Comparison of ENCODE assay signal across 1 cellular context in the genomic region with DNA sequence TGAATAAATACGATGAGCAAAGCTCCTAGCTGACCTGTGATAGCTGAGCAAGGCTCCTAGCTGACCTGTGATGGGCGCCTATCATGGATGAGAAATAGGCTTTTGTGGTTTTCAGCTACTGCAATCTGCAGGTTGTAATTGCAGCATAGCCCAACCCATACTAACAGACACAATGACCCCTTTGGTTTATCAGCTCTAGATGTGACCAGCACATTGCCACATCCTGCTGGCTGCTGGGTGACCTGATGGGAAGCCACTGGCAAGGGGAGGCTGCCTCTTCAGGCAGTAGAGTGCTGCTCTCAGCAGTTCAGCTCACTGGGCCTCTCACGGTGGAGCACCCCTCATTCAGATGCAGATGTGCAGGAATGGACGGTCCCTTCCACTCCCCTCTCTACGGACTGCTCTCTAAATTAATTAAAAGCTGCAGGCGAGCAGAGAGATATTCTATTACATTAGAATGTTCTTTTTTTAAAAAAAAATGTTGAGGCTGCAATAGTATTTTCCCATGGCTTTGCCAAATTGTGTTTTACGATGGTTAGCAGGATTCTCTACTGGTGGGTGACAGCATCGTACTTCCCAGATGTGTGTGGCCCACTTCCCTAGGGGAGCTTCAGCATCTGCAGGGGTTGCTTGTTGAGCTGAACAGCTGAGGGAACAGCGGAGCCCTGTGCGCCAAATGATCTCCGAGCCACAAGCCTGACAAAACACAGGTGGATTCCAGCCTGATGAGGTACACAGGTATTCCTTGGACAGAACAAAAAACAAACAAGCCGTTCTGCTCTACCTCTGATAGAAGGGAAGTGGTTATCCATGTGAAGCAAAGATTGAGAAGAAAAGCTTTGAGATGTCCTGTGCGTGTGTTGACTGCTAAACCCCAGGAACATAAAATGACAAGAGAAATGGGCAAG.
TF ChIP-seq lines count a peak whose summit lies in the region.

No MANE protein-coding gene starts in this region.

TF ChIP-seq in K562, 482 proteins besides CTCF, POLR2A, EP300 and RAD21 (continued from another document and continues in another):
- TF ChIP-seq, protein P1, sequence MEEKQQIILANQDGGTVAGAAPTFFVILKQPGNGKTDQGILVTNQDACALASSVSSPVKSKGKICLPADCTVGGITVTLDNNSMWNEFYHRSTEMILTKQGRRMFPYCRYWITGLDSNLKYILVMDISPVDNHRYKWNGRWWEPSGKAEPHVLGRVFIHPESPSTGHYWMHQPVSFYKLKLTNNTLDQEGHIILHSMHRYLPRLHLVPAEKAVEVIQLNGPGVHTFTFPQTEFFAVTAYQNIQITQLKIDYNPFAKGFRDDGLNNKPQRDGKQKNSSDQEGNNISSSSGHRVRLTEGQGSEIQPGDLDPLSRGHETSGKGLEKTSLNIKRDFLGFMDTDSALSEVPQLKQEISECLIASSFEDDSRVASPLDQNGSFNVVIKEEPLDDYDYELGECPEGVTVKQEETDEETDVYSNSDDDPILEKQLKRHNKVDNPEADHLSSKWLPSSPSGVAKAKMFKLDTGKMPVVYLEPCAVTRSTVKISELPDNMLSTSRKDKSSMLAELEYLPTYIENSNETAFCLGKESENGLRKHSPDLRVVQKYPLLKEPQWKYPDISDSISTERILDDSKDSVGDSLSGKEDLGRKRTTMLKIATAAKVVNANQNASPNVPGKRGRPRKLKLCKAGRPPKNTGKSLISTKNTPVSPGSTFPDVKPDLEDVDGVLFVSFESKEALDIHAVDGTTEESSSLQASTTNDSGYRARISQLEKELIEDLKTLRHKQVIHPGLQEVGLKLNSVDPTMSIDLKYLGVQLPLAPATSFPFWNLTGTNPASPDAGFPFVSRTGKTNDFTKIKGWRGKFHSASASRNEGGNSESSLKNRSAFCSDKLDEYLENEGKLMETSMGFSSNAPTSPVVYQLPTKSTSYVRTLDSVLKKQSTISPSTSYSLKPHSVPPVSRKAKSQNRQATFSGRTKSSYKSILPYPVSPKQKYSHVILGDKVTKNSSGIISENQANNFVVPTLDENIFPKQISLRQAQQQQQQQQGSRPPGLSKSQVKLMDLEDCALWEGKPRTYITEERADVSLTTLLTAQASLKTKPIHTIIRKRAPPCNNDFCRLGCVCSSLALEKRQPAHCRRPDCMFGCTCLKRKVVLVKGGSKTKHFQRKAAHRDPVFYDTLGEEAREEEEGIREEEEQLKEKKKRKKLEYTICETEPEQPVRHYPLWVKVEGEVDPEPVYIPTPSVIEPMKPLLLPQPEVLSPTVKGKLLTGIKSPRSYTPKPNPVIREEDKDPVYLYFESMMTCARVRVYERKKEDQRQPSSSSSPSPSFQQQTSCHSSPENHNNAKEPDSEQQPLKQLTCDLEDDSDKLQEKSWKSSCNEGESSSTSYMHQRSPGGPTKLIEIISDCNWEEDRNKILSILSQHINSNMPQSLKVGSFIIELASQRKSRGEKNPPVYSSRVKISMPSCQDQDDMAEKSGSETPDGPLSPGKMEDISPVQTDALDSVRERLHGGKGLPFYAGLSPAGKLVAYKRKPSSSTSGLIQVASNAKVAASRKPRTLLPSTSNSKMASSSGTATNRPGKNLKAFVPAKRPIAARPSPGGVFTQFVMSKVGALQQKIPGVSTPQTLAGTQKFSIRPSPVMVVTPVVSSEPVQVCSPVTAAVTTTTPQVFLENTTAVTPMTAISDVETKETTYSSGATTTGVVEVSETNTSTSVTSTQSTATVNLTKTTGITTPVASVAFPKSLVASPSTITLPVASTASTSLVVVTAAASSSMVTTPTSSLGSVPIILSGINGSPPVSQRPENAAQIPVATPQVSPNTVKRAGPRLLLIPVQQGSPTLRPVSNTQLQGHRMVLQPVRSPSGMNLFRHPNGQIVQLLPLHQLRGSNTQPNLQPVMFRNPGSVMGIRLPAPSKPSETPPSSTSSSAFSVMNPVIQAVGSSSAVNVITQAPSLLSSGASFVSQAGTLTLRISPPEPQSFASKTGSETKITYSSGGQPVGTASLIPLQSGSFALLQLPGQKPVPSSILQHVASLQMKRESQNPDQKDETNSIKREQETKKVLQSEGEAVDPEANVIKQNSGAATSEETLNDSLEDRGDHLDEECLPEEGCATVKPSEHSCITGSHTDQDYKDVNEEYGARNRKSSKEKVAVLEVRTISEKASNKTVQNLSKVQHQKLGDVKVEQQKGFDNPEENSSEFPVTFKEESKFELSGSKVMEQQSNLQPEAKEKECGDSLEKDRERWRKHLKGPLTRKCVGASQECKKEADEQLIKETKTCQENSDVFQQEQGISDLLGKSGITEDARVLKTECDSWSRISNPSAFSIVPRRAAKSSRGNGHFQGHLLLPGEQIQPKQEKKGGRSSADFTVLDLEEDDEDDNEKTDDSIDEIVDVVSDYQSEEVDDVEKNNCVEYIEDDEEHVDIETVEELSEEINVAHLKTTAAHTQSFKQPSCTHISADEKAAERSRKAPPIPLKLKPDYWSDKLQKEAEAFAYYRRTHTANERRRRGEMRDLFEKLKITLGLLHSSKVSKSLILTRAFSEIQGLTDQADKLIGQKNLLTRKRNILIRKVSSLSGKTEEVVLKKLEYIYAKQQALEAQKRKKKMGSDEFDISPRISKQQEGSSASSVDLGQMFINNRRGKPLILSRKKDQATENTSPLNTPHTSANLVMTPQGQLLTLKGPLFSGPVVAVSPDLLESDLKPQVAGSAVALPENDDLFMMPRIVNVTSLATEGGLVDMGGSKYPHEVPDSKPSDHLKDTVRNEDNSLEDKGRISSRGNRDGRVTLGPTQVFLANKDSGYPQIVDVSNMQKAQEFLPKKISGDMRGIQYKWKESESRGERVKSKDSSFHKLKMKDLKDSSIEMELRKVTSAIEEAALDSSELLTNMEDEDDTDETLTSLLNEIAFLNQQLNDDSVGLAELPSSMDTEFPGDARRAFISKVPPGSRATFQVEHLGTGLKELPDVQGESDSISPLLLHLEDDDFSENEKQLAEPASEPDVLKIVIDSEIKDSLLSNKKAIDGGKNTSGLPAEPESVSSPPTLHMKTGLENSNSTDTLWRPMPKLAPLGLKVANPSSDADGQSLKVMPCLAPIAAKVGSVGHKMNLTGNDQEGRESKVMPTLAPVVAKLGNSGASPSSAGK (IDR thresholded peaks at IDR 0.05), result no peak
- TF ChIP-seq CHD1 (IDR thresholded peaks at IDR 0.05; ENCODE audit: low read length), result no peak
- no peak for TF ChIP-seq NR2C1 (IDR thresholded peaks at IDR 0.05)
- peak; percentile 54 for TF ChIP-seq NR2C1 (tag; IDR thresholded peaks at IDR 0.05)
- TF ChIP-seq ZZZ3 (IDR thresholded peaks at IDR 0.05), result no peak
- TF ChIP-seq PHB2 (IDR thresholded peaks at IDR 0.05; ENCODE audit: low read depth), result no peak
- TF ChIP-seq, protein P2, sequence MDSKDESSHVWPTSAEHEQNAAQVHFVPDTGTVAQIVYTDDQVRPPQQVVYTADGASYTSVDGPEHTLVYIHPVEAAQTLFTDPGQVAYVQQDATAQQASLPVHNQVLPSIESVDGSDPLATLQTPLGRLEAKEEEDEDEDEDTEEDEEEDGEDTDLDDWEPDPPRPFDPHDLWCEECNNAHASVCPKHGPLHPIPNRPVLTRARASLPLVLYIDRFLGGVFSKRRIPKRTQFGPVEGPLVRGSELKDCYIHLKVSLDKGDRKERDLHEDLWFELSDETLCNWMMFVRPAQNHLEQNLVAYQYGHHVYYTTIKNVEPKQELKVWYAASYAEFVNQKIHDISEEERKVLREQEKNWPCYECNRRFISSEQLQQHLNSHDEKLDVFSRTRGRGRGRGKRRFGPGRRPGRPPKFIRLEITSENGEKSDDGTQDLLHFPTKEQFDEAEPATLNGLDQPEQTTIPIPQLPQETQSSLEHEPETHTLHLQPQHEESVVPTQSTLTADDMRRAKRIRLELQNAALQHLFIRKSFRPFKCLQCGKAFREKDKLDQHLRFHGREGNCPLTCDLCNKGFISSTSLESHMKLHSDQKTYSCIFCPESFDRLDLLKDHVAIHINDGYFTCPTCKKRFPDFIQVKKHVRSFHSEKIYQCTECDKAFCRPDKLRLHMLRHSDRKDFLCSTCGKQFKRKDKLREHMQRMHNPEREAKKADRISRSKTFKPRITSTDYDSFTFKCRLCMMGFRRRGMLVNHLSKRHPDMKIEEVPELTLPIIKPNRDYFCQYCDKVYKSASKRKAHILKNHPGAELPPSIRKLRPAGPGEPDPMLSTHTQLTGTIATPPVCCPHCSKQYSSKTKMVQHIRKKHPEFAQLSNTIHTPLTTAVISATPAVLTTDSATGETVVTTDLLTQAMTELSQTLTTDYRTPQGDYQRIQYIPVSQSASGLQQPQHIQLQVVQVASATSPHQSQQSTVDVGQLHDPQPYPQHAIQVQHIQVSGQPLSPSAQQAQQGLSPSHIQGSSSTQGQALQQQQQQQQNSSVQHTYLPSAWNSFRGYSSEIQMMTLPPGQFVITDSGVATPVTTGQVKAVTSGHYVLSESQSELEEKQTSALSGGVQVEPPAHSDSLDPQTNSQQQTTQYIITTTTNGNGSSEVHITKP (IDR thresholded peaks at IDR 0.05; ENCODE audit: partially characterized antibody), result peak; percentile 72
- TF ChIP-seq POLR2H (tag; IDR thresholded peaks at IDR 0.05; ENCODE audit: low read depth), result no peak
- TF ChIP-seq ZBTB1 (CRISPR knock-in tag; IDR thresholded peaks at IDR 0.05; ENCODE audit: borderline replicate concordance, low read depth), result 0 out of 2 replicates have a peak, but pooled peaks have one; percentile 41
- no peak for TF ChIP-seq ZNF146 (CRISPR knock-in tag; IDR thresholded peaks at IDR 0.05; ENCODE audit: unreplicated experiment)
- TF ChIP-seq, protein P3, sequence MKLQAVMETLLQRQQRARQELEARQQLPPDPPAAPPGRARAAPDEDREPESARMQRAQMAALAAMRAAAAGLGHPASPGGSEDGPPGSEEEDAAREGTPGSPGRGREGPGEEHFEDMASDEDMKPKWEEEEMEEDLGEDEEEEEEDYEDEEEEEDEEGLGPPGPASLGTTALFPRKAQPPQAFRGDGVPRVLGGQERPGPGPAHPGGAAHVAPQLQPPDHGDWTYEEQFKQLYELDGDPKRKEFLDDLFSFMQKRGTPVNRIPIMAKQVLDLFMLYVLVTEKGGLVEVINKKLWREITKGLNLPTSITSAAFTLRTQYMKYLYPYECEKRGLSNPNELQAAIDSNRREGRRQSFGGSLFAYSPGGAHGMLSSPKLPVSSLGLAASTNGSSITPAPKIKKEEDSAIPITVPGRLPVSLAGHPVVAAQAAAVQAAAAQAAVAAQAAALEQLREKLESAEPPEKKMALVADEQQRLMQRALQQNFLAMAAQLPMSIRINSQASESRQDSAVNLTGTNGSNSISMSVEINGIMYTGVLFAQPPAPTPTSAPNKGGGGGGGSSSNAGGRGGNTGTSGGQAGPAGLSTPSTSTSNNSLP (IDR thresholded peaks at IDR 0.05; ENCODE audit: borderline replicate concordance, low read depth, low read length), result no peak
- TF ChIP-seq ZNF77 (CRISPR knock-in tag; IDR thresholded peaks at IDR 0.05), result no peak
- no peak for TF ChIP-seq HMG20B (CRISPR knock-in tag; IDR thresholded peaks at IDR 0.05)
- TF ChIP-seq TEAD4 (IDR thresholded peaks at IDR 0.05; ENCODE audit: low read length), result peak; percentile 62; the same call in 1 of the 2 replicates
- no peak for TF ChIP-seq TEAD4 (CRISPR knock-in tag; IDR thresholded peaks at IDR 0.05; ENCODE audit: borderline replicate concordance)
- TF ChIP-seq HDAC6 (IDR thresholded peaks at IDR 0.05; ENCODE audit: low read depth, low read length), result no peak
- TF ChIP-seq, protein P4, sequence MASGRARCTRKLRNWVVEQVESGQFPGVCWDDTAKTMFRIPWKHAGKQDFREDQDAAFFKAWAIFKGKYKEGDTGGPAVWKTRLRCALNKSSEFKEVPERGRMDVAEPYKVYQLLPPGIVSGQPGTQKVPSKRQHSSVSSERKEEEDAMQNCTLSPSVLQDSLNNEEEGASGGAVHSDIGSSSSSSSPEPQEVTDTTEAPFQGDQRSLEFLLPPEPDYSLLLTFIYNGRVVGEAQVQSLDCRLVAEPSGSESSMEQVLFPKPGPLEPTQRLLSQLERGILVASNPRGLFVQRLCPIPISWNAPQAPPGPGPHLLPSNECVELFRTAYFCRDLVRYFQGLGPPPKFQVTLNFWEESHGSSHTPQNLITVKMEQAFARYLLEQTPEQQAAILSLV (tag; IDR thresholded peaks at IDR 0.05), result no peak
- 0 out of 2 replicates have a peak, but pooled peaks have one; percentile 37 for TF ChIP-seq CBFA2T2 (conservative IDR thresholded peaks at IDR 0.05)
- TF ChIP-seq CBFB (CRISPR knock-in tag; IDR thresholded peaks at IDR 0.05), result peak; percentile 92
- no peak for TF ChIP-seq CHD4 (IDR thresholded peaks at IDR 0.05; ENCODE audit: insufficient read depth, insufficient replicate concordance, low read depth, low read length, poor library complexity, severe bottlenecking)
- TF ChIP-seq ESRRA (IDR thresholded peaks at IDR 0.05; ENCODE audit: borderline replicate concordance, low read depth), result 0 out of 2 replicates have a peak, but pooled peaks have one; percentile 26
- TF ChIP-seq FOXJ2 (tag; IDR thresholded peaks at IDR 0.05), result no peak
- no peak for TF ChIP-seq ZNF282 (CRISPR knock-in tag; IDR thresholded peaks at IDR 0.05)
- TF ChIP-seq SMAD4 (CRISPR knock-in tag; conservative IDR thresholded peaks at IDR 0.05), result 0 out of 2 replicates have a peak, but pooled peaks have one; percentile 50
- TF ChIP-seq, protein P5, sequence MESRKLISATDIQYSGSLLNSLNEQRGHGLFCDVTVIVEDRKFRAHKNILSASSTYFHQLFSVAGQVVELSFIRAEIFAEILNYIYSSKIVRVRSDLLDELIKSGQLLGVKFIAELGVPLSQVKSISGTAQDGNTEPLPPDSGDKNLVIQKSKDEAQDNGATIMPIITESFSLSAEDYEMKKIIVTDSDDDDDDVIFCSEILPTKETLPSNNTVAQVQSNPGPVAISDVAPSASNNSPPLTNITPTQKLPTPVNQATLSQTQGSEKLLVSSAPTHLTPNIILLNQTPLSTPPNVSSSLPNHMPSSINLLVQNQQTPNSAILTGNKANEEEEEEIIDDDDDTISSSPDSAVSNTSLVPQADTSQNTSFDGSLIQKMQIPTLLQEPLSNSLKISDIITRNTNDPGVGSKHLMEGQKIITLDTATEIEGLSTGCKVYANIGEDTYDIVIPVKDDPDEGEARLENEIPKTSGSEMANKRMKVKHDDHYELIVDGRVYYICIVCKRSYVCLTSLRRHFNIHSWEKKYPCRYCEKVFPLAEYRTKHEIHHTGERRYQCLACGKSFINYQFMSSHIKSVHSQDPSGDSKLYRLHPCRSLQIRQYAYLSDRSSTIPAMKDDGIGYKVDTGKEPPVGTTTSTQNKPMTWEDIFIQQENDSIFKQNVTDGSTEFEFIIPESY (CRISPR knock-in tag; IDR thresholded peaks at IDR 0.05), result no peak
- peak in 1 of 2 experiments; percentile 67; a peak in 1 of 4 replicates for TF ChIP-seq RCOR1 (IDR thresholded peaks at IDR 0.05; ENCODE audit: borderline replicate concordance in 1 of 2, low read depth in 2 of 2, low read length in 2 of 2)
- TF ChIP-seq TAL1 (IDR thresholded peaks at IDR 0.05), result peak; percentile 48; the same call in 1 of the 2 replicates
- TF ChIP-seq ARHGAP35 (IDR thresholded peaks at IDR 0.05; ENCODE audit: partially characterized antibody), result no peak
- peak; percentile 38; the same call in 1 of the 2 replicates for TF ChIP-seq SOX6 (IDR thresholded peaks at IDR 0.05)
- TF ChIP-seq SNIP1 (IDR thresholded peaks at IDR 0.05; ENCODE audit: low read depth), result no peak
- peak; percentile 12 to 60; a peak in 1 of 4 replicates for TF ChIP-seq TRIM24 (IDR thresholded peaks at IDR 0.05)
- no peak for TF ChIP-seq ZNF165 (CRISPR knock-in tag; IDR thresholded peaks at IDR 0.05; ENCODE audit: borderline replicate concordance)
- TF ChIP-seq, protein P6, sequence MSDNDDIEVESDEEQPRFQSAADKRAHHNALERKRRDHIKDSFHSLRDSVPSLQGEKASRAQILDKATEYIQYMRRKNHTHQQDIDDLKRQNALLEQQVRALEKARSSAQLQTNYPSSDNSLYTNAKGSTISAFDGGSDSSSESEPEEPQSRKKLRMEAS (CRISPR knock-in tag; IDR thresholded peaks at IDR 0.05), result peak; percentile 48; the same call in 1 of the 2 replicates
- TF ChIP-seq CAMTA2 (CRISPR knock-in tag; conservative IDR thresholded peaks at IDR 0.05), result no peak
- TF ChIP-seq ZNF583 (CRISPR knock-in tag; IDR thresholded peaks at IDR 0.05), result no peak
